Comparison of ENCODE assay signal across 16 cellular contexts in genomic region chr17:72399608-72400487, GRCh38.
"Had no signal": no experiment of that assay in that cellular context is flagged by ENCODE, and none has a peak within 500 bp of the region (broad histone marks: within the 10 kb centered on the region; RNA-seq: fewer than 3 reads in every experiment).

No MANE protein-coding gene starts in this region.

- H3K9me3 ChIP-seq: lower lobe of right lung, right atrium auricular region, uterus had no signal

- H3K27me3 Mint-ChIP-seq: activated B cell treated with CpG ODN at 0.5 μM for 24 hours; activated CD4-positive, alpha-beta T cell treated with anti-CD3 and anti-CD28 coated beads, Interleukin-2, amount 10 ng/mL, durations not matched to agents 24 days and 14 days; brain; dendritic cell treated with granulocyte-macrophage colony-stimulating factor and Interleukin-4, amounts not matched to agents 40 ng/mL and 50 ng/mL, for 4 days; naive B cell had no signal

- H3K36me3 ChIP-seq: lower lobe of right lung, right atrium auricular region, uterus had no signal

- H3K27ac Mint-ChIP-seq: activated B cell treated with CpG ODN at 0.5 μM for 24 hours; activated CD4-positive, alpha-beta T cell treated with anti-CD3 and anti-CD28 coated beads, Interleukin-2, amount 10 ng/mL, durations not matched to agents 24 days and 14 days; activated naive CD4-positive, alpha-beta T cell treated with anti-CD3 and anti-CD28 coated beads, Interleukin-2, amount 50 U/mL, for 72 hours; dendritic cell treated with granulocyte-macrophage colony-stimulating factor and Interleukin-4, amounts not matched to agents 40 ng/mL and 50 ng/mL, for 4 days; endodermal cell; naive B cell had no signal

- H3K4me3 ChIP-seq: lower lobe of right lung, right atrium auricular region, skin epidermis, uterus had no signal

- H3K4me1 ChIP-seq: lower lobe of right lung, right atrium auricular region, uterus had no signal

- H3K9me3 Mint-ChIP-seq: activated B cell treated with CpG ODN at 0.5 μM for 24 hours; activated CD4-positive, alpha-beta T cell treated with anti-CD3 and anti-CD28 coated beads, Interleukin-2, amount 10 ng/mL, durations not matched to agents 24 days and 14 days; dendritic cell treated with granulocyte-macrophage colony-stimulating factor and Interleukin-4, amounts not matched to agents 40 ng/mL and 50 ng/mL, for 4 days; endodermal cell had no signal

- H3K4me3 Mint-ChIP-seq: activated B cell treated with CpG ODN at 0.5 μM for 24 hours; activated CD4-positive, alpha-beta T cell treated with anti-CD3 and anti-CD28 coated beads, Interleukin-2, amount 10 ng/mL, durations not matched to agents 24 days and 14 days; brain; dendritic cell treated with granulocyte-macrophage colony-stimulating factor and Interleukin-4, amounts not matched to agents 40 ng/mL and 50 ng/mL, for 4 days; endodermal cell; naive B cell had no signal

- H3K27me3 ChIP-seq: right atrium auricular region, uterus had no signal

- H3K36me3 Mint-ChIP-seq: activated naive CD4-positive, alpha-beta T cell treated with anti-CD3 and anti-CD28 coated beads, Interleukin-2, amount 50 U/mL, for 72 hours; naive B cell had no signal

- H3K27ac ChIP-seq: lower lobe of right lung, right atrium auricular region, skin epidermis, uterus had no signal

- ATAC-seq: activated naive CD4-positive, alpha-beta T cell treated with anti-CD3 and anti-CD28 coated beads, Interleukin-2, amount 50 U/mL, for 72 hours; lower lobe of right lung had no signal

- DNase-seq: activated B cell treated with CpG ODN at 0.5 μM for 24 hours; activated CD4-positive, alpha-beta T cell treated with anti-CD3 and anti-CD28 coated beads, Interleukin-2, amount 10 ng/mL, durations not matched to agents 24 days and 14 days; amniotic stem cell; cerebellar nuclear complex; endodermal cell; erythroblast; lower lobe of right lung; midbrain; naive B cell; T1000; uterus had no signal

- H3K4me1 Mint-ChIP-seq: activated B cell treated with CpG ODN at 0.5 μM for 24 hours; activated CD4-positive, alpha-beta T cell treated with anti-CD3 and anti-CD28 coated beads, Interleukin-2, amount 10 ng/mL, durations not matched to agents 24 days and 14 days; naive B cell had no signal
